Comparison of ENCODE assay signal across 9 cellular contexts in the genomic region with DNA sequence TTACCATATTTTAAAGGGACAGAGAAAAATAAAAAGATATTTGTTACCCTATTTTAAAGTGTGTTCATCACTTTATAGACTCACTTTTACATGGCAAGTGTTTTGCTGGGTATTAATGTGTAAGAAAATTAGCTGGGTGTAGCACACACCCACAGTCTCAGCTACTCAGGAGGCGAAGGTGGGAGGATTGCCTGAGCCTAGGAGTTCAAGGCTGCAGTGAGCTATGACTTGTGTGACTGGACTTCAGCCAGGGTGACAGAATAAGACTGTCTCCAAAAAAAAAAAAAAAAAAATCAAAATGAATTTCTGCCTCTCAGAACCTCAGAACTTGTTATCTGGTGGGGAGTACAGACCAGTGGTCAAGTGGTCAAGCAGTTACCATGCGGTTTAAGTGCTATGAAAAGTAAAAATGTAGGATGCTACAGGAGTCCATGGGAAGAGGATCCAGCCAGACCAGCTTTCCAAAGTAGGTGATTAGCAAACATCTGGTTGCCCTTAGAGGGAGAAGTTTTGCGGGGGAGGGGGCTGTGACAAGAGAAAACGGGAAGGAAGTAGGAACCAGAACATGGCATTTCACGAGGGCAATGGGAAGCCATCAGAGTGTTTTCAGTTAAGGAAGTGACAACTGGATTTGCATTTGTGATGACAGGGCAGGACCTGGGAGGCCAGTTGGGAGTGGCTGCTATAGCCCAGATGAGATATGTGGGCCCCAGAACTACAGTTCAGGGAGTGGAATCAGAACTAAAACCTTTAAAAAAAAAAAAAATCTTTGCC. TPM values are rescaled to one million over a fixed set of nuclear protein-coding genes. Genes with fewer than 3 reads are reported as not detected.
A peak's percentile ranks its signal among the peaks of the same experiment; 100 is the strongest.
DNase-seq lines count a peak whose midpoint lies in the region; ATAC-seq and TF ChIP-seq lines count a peak whose summit lies in the region.
"Had no signal": no experiment of that assay in that cellular context is flagged by ENCODE, and none has a peak within 500 bp of the region (broad histone marks: within the 10 kb centered on the region; RNA-seq: fewer than 3 reads in every experiment).

No MANE protein-coding gene starts in this region.

- H3K4me1 ChIP-seq in endodermal cell (ENCODE audit: control insufficient read depth, insufficient read depth, low read length): no peaks in the 10 kb centered on the region

- peaks cover 2% of the 10 kb centered on the region for H3K27me3 Mint-ChIP-seq in endodermal cell (ENCODE audit: insufficient read depth)
- H3K27me3 Mint-ChIP-seq in memory B cell: peaks cover 2% of the 10 kb centered on the region
- peaks cover under 1% of the 10 kb centered on the region for H3K27me3 Mint-ChIP-seq in type B pancreatic cell

- 62 to 70% methylated on average over 4 to 5 of the region's 5 CpGs for WGBS in endodermal cell (ENCODE audit: insufficient coverage in 1 of 2, insufficient read length in 1 of 2), 2 experiments

- no peaks in the 10 kb centered on the region for H3K9me3 ChIP-seq in endodermal cell (ENCODE audit: control insufficient read depth, low read length)
- H3K9me3 ChIP-seq: Peyer's patch had no signal

- H3K4me1 Mint-ChIP-seq in endodermal cell: peaks cover 18% of the 10 kb centered on the region
- H3K4me1 Mint-ChIP-seq in memory B cell: peaks cover 9% of the 10 kb centered on the region
- H3K4me1 Mint-ChIP-seq in type B pancreatic cell (ENCODE audit: unreplicated experiment): peaks cover 10% of the 10 kb centered on the region

- H3K9me3 Mint-ChIP-seq in endodermal cell: no peaks in the 10 kb centered on the region
- no peaks in the 10 kb centered on the region for H3K9me3 Mint-ChIP-seq in memory B cell
- no peaks in the 10 kb centered on the region for H3K9me3 Mint-ChIP-seq in type B pancreatic cell

- ATAC-seq in memory B cell (ENCODE audit: low read depth) (peak; percentile 54), GM21737 (IDR thresholded peaks at IDR 0.05; ENCODE audit: unreplicated experiment) (no peak)

- H3K36me3 Mint-ChIP-seq in endodermal cell (ENCODE audit: low read depth) (peaks cover 20% of the 10 kb centered on the region), memory B cell (peaks cover 4% of the 10 kb centered on the region), type B pancreatic cell (peaks cover 10% of the 10 kb centered on the region)

- H3K9ac ChIP-seq in endodermal cell (ENCODE audit: extremely low read depth, low read length, poor library complexity, severe bottlenecking): no peak overlapping the region

- no peak for TF ChIP-seq CTCF in endodermal cell (conservative IDR thresholded peaks at IDR 0.05)
- TF ChIP-seq CTCF in type B pancreatic cell (conservative IDR thresholded peaks at IDR 0.05): no peak

- peak; percentile 21 for DNase-seq in NCI-H82 (lab: John Stamatoyannopoulos, UW)
- no peak for DNase-seq in NCI-H82 treated with DMSO at 0.1 percent for 48 hours (lab: John Stamatoyannopoulos, UW; ENCODE audit: unreplicated experiment)
- peak; percentile 65 for DNase-seq in endodermal cell
- no peak for DNase-seq in memory B cell (ENCODE audit: low spot score in 2 of 2)
- no peak for DNase-seq in type B pancreatic cell (ENCODE audit: extremely low spot score, unreplicated experiment)
- no peak for DNase-seq in activated naive CD4-positive, alpha-beta T cell treated with Interleukin-2 at 50 U/mL for 16 hours
- no peak for DNase-seq in effector CD8-positive, alpha-beta T cell (lab: John Stamatoyannopoulos, UW)

- H3K27ac ChIP-seq in endodermal cell (ENCODE audit: low read depth, low read length): no peak overlapping the region

- no peak overlapping the region for H3K4me3 Mint-ChIP-seq in endodermal cell
- no peak overlapping the region for H3K4me3 Mint-ChIP-seq in memory B cell
- no peak overlapping the region for H3K4me3 Mint-ChIP-seq in type B pancreatic cell

- H3K4me3 ChIP-seq in endodermal cell (ENCODE audit: low read length): no peak overlapping the region
- H3K4me3 ChIP-seq: Peyer's patch had no signal

- peaks cover 25% of the 10 kb centered on the region for H3K36me3 ChIP-seq in endodermal cell (ENCODE audit: control insufficient read depth, insufficient read depth, low read length)

- H3K27ac Mint-ChIP-seq in endodermal cell (peak overlapping the region; percentile 33), memory B cell (peak overlapping the region; percentile 82), type B pancreatic cell (peak overlapping the region; percentile 27)

- no peaks in the 10 kb centered on the region for H3K27me3 ChIP-seq in endodermal cell (ENCODE audit: control insufficient read depth, insufficient read depth, low read length, poor library complexity, severe bottlenecking)
- H3K27me3 ChIP-seq: Peyer's patch had no signal

RNA-seq across cellular contexts. Expression of gene CNEP1R1, which starts 13.9 kb away (rescaled TPM):
- total RNA-seq in endodermal cell (10 to 100 TPM; 20.2 to 24.9 TPM), type B pancreatic cell (ENCODE audit: low replicate concordance) (21.7 and 26.1 TPM in 2 replicates)
- 24.4 TPM for polyA plus RNA-seq in endodermal cell (2013, experiment 1 of 2)
- 22.3 TPM for polyA plus RNA-seq in endodermal cell (2013, experiment 2 of 2)

RNA-seq across cellular contexts. Expression of gene HEATR3, which starts 26.8 kb away (rescaled TPM):
- total RNA-seq in endodermal cell: 10 to 100 TPM; 13.0 to 14.9 TPM
- 17.5 TPM for polyA plus RNA-seq in endodermal cell (2013, experiment 1 of 2)
- 16.2 TPM for polyA plus RNA-seq in endodermal cell (2013, experiment 2 of 2)
- total RNA-seq in type B pancreatic cell (ENCODE audit: low replicate concordance): 16.7 and 17.9 TPM in 2 replicates

Comparison
In these comparisons a context has a peak if more than half of its experiments do, and no peak if none do; other contexts are left out.
1. DNase-seq: peak in NCI-H82 (single experiment) and endodermal cell (single experiment); none in NCI-H82 treated with DMSO at 0.1 percent for 48 hours (single experiment), memory B cell (0 of 2), type B pancreatic cell (single experiment), activated naive CD4-positive, alpha-beta T cell treated with Interleukin-2 at 50 U/mL for 16 hours (single experiment) and effector CD8-positive, alpha-beta T cell (single experiment).
2. H3K27ac Mint-ChIP-seq: peak in every context shown above with its lines; median percentile 82 in memory B cell; 33 in endodermal cell; 27 in type B pancreatic cell.